In the genomic region with DNA sequence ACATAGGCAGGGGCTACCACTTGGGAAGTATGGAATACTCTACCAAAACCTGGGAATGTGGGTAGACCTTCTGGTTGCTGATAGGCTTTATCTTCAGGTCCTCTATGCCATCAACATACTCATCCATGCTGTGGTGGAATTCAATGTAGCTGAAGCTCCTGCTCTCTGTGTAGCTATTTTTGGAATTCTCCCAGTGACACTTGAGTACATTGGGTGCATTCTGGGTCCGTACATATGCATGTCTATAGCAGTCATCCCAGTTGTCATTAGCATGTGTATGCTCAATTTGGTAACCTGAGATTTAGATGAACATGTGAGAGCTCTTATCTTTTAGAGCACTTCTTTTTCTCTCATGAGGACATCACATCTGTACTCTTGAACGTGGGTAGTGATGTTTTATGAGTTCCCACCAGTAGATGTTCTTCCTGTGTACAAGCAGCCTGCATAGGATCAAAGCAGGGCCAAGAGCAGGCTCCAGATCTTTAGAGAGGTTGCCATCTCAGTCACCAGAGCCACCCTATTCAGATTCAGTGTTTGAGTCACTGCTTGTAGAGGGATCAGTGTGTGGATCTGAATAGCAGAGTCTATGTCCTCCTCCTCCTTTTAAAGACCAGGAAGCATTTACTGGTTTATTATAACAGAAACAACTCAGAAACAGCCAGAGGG, we compare ENCODE assay signal across 19 cellular contexts.
DNase-seq lines count a peak whose midpoint lies in the region; ATAC-seq, FAIRE-seq and TF ChIP-seq lines count a peak whose summit lies in the region.
"Had no signal": no experiment of that assay in that cellular context is flagged by ENCODE, and none has a peak within 500 bp of the region (broad histone marks: within the 10 kb centered on the region; RNA-seq: fewer than 3 reads in every experiment).

No MANE protein-coding gene starts in this region.

- H3K27ac Mint-ChIP-seq in WTC11, result no peak overlapping the region
- H3K27ac Mint-ChIP-seq: endodermal cell had no signal

- CTCF ChIA-PET in WTC11 (lab: Charles Lee), result no interaction called here

- H3K27ac ChIP-seq in HUES64 (ENCODE audit: low read depth, low read length) (peak overlapping the region; percentile 16; the same call in 1 of the 2 replicates), neutrophil (peak overlapping the region; percentile 55)
- H3K27ac ChIP-seq: adrenal gland, SJSA1, transverse colon had no signal

- H3K9ac ChIP-seq in HUES64 (ENCODE audit: low read depth, low read length), result no peak overlapping the region

- peaks cover 36% of the 10 kb centered on the region for H3K36me3 Mint-ChIP-seq in activated T-cell treated with anti-CD3 and anti-CD28 coated beads, Interleukin-2, amount 50 U/mL, for 4 hours (ENCODE audit: insufficient read depth)
- peaks cover 25% of the 10 kb centered on the region for H3K36me3 Mint-ChIP-seq in WTC11

- POLR2A ChIA-PET in WTC11 (lab: Charles Lee), result no interaction called here

- H3K27me3 ChIP-seq in HUES64 (ENCODE audit: insufficient read depth, low read length) (no peaks in the 10 kb centered on the region), neutrophil (no peaks in the 10 kb centered on the region)
- H3K27me3 ChIP-seq: adrenal gland, SJSA1, transverse colon had no signal

- no peak for FAIRE-seq in RCC 7860 (lab: Jason Lieb, UNC)
- FAIRE-seq: HTR-8/SVneo had no signal

- H3K4me1 Mint-ChIP-seq in activated T-cell treated with anti-CD3 and anti-CD28 coated beads, Interleukin-2, amount 50 U/mL, for 4 hours (ENCODE audit: low read depth), result peaks cover 70% of the 10 kb centered on the region
- H3K4me1 Mint-ChIP-seq in WTC11, result peaks cover 28% of the 10 kb centered on the region
- H3K4me1 Mint-ChIP-seq: endodermal cell had no signal

- no peak overlapping the region for H3K4me3 Mint-ChIP-seq in activated T-cell treated with anti-CD3 and anti-CD28 coated beads, Interleukin-2, amount 50 U/mL, for 4 hours
- H3K4me3 Mint-ChIP-seq in WTC11, result peak overlapping the region; percentile 34; the same call in 1 of the 2 replicates
- H3K4me3 Mint-ChIP-seq: endodermal cell had no signal

- H3K9me3 Mint-ChIP-seq in activated T-cell treated with anti-CD3 and anti-CD28 coated beads, Interleukin-2, amount 50 U/mL, for 4 hours, result no peaks in the 10 kb centered on the region
- H3K9me3 Mint-ChIP-seq in WTC11, result peaks cover 10% of the 10 kb centered on the region
- H3K9me3 Mint-ChIP-seq: endodermal cell had no signal

- TF ChIP-seq CTCF in WTC11 (IDR thresholded peaks at IDR 0.05) (no peak), neutrophil (IDR thresholded peaks at IDR 0.05) (no peak)

- peak; percentile 73 to 89 for ATAC-seq in activated T-cell treated with anti-CD3 and anti-CD28 coated beads, Interleukin-2, amount 50 U/mL, for 4 hours
- ATAC-seq in WTC11, result peak; percentile 74
- ATAC-seq in GM18502 (IDR thresholded peaks at IDR 0.05; ENCODE audit: poor library complexity, unreplicated experiment), result no peak
- ATAC-seq: sciatic nerve had no signal

- DNase-seq in activated T-cell treated with anti-CD3 and anti-CD28 coated beads, Interleukin-2, amount 50 U/mL, for 4 hours, result no peak
- DNase-seq in activated T-cell treated with anti-CD3 and anti-CD28 coated beads for 4 hours (no peak), WTC11 (ENCODE audit: low spot score) (no peak), RCC 7860 (ENCODE audit: low spot score) (no peak), hypothalamus (lab: John Stamatoyannopoulos, UW) (no peak)
- DNase-seq: adrenal gland; central memory CD4-positive, alpha-beta T cell; endodermal cell; GOT3; mammary epithelial cell; NCI-H226; stimulated activated CD4-positive, alpha-beta T cell treated with anti-CD3 and anti-CD28 coated beads, Interleukin-4, amount 100 ng/mL, for 1 hour; transverse colon had no signal

- no peaks in the 10 kb centered on the region for H3K36me3 ChIP-seq in HUES64 (ENCODE audit: insufficient read depth, low read length)
- no peaks in the 10 kb centered on the region for H3K36me3 ChIP-seq in neutrophil
- H3K36me3 ChIP-seq: adrenal gland, SJSA1, transverse colon had no signal

- WGBS in HUES64, result 70% methylated on average over 2 of the region's 2 CpGs

- H3K4me3 ChIP-seq in HUES64 (ENCODE audit: low read length) (0 out of 2 replicates have a peak overlapping the region, but pooled peaks have one; percentile 18), neutrophil (ENCODE audit: low read depth in 1 of 2, low read length in 1 of 2) (no peak overlapping the region)
- H3K4me3 ChIP-seq: adrenal gland, SJSA1, transverse colon had no signal

- no peaks in the 10 kb centered on the region for H3K9me3 ChIP-seq in HUES64 (ENCODE audit: insufficient read depth, low read depth, low read length)
- H3K9me3 ChIP-seq in neutrophil, result no peaks in the 10 kb centered on the region
- H3K9me3 ChIP-seq: adrenal gland, SJSA1, transverse colon had no signal

- no peaks in the 10 kb centered on the region for H3K27me3 Mint-ChIP-seq in activated T-cell treated with anti-CD3 and anti-CD28 coated beads, Interleukin-2, amount 50 U/mL, for 4 hours (ENCODE audit: low read depth)
- H3K27me3 Mint-ChIP-seq in WTC11 (ENCODE audit: low read depth), result no peaks in the 10 kb centered on the region

- H3K4me1 ChIP-seq in HUES64 (ENCODE audit: insufficient read depth, low read length) (peaks cover 13% of the 10 kb centered on the region; the same call in 1 of the 2 replicates), neutrophil (ENCODE audit: control insufficient read depth in 1 of 2, insufficient read depth in 1 of 2, low read depth in 1 of 2, low read length in 1 of 2) (peaks cover 12 to 26% of the 10 kb centered on the region in 2 experiments)
- H3K4me1 ChIP-seq: SJSA1 had no signal

TF ChIP-seq in WTC11, 78 proteins besides CTCF, POLR2A, EP300 and RAD21 (continues in another document):
- TF ChIP-seq, protein P1, sequence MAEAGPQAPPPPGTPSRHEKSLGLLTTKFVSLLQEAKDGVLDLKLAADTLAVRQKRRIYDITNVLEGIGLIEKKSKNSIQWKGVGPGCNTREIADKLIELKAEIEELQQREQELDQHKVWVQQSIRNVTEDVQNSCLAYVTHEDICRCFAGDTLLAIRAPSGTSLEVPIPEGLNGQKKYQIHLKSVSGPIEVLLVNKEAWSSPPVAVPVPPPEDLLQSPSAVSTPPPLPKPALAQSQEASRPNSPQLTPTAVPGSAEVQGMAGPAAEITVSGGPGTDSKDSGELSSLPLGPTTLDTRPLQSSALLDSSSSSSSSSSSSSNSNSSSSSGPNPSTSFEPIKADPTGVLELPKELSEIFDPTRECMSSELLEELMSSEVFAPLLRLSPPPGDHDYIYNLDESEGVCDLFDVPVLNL (CRISPR knock-in tag; IDR thresholded peaks at IDR 0.05; ENCODE audit: borderline replicate concordance, low read depth), result no peak
- no peak for TF ChIP-seq NFATC4 (CRISPR knock-in tag; IDR thresholded peaks at IDR 0.05)
- no peak for TF ChIP-seq GABPB1 (CRISPR knock-in tag; IDR thresholded peaks at IDR 0.05)
- TF ChIP-seq, protein P2, sequence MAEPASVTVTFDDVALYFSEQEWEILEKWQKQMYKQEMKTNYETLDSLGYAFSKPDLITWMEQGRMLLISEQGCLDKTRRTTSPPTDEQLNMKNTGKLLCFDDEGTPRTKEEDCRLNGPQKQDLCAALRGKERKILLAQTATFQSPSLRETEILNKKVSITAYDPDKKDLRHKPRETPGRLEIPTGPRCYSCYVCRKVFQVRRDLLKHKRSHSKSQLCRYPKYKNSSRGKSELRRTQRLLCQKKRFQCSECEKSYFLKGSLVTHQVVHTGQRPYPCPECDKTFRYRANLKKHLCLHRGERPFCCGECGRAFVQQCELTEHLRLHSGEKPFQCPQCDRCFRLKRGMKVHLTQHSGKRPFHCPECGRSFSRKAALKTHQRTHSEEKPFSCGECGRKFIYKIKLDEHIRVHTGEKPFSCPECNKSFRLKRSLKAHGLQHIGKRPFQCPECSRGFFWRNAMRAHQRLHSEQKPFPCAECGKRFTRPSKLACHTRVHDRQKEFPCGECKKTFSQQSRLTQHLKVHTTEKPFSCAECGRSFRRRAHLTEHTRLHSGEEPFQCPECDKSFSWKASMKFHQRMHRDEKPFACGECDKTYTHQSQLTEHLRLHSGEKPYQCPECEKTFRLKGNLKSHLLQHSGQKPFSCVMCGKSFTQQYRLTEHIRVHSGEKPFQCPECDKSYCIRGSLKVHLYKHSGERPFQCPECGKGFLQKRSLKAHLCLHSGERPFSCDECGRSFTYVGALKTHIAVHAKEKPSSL (CRISPR knock-in tag; conservative IDR thresholded peaks at IDR 0.05), result no peak
- no peak for TF ChIP-seq ATF1 (CRISPR knock-in tag; IDR thresholded peaks at IDR 0.05)
- TF ChIP-seq ZNF138 (CRISPR knock-in tag; conservative IDR thresholded peaks at IDR 0.05), result no peak
- TF ChIP-seq FOXP1 (CRISPR knock-in tag; IDR thresholded peaks at IDR 0.05; ENCODE audit: borderline replicate concordance), result no peak
- TF ChIP-seq, protein P3, sequence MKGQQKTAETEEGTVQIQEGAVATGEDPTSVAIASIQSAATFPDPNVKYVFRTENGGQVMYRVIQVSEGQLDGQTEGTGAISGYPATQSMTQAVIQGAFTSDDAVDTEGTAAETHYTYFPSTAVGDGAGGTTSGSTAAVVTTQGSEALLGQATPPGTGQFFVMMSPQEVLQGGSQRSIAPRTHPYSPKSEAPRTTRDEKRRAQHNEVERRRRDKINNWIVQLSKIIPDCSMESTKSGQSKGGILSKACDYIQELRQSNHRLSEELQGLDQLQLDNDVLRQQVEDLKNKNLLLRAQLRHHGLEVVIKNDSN (CRISPR knock-in tag; IDR thresholded peaks at IDR 0.05), result no peak
- TF ChIP-seq ZNF317 (CRISPR knock-in tag; IDR thresholded peaks at IDR 0.05; ENCODE audit: borderline replicate concordance, low read depth), result no peak
- no peak for TF ChIP-seq MYBL2 (CRISPR knock-in tag; IDR thresholded peaks at IDR 0.05)
- TF ChIP-seq PRRX2 (CRISPR knock-in tag; IDR thresholded peaks at IDR 0.05), result no peak
